In the genomic region with DNA sequence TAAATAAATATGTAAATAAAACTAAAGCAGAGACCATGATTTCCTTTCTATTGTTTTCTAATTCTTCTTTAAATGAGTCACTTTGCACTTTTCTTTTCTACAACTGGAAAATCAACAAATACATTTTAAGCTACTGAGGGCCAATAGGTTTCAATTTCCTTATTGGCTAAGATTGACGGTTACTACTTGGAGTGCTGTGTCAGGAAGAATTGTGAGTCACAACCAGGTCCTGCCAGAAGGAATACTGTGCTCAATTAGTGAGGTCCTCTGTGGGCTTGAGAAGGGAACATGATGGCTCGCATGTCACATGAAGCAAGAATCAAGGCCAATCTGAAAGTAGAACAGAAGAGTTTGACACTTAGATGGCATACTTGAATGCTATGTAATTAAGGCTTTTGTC, we compare ENCODE assay signal across 1 cellular context.
TF ChIP-seq lines count a peak whose summit lies in the region.

No MANE protein-coding gene starts in this region.

TF ChIP-seq in SK-N-SH, 30 proteins besides CTCF, POLR2A, EP300 and RAD21 (continued from another document):
- no peak for TF ChIP-seq ZBTB33 (IDR thresholded peaks at IDR 0.05; ENCODE audit: borderline replicate concordance, low read depth)
- no peak for TF ChIP-seq USF2 (IDR thresholded peaks at IDR 0.05; ENCODE audit: borderline replicate concordance, low read depth, low read length)
- TF ChIP-seq TAF1 (IDR thresholded peaks at IDR 0.05; ENCODE audit: borderline replicate concordance, low read depth, low read length), result no peak
- TF ChIP-seq YY1 (IDR thresholded peaks at IDR 0.05; ENCODE audit: low read depth), result no peak
- TF ChIP-seq RCOR1 (IDR thresholded peaks at IDR 0.05; ENCODE audit: low read length), result no peak
- TF ChIP-seq, protein P1, sequence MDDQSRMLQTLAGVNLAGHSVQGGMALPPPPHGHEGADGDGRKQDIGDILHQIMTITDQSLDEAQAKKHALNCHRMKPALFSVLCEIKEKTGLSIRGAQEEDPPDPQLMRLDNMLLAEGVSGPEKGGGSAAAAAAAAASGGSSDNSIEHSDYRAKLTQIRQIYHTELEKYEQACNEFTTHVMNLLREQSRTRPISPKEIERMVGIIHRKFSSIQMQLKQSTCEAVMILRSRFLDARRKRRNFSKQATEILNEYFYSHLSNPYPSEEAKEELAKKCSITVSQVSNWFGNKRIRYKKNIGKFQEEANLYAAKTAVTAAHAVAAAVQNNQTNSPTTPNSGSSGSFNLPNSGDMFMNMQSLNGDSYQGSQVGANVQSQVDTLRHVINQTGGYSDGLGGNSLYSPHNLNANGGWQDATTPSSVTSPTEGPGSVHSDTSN (IDR thresholded peaks at IDR 0.05), result peak; percentile 80
- TF ChIP-seq EZH2phosphoT487 (IDR thresholded peaks at IDR 0.05; ENCODE audit: borderline replicate concordance, low read depth), result no peak
- no peak for TF ChIP-seq NRF1 (IDR thresholded peaks at IDR 0.05; ENCODE audit: low read depth, low read length)
TF ChIP-seq in SK-N-SH: peak in this region for 7.
